Comparison of ENCODE assay signal across 9 cellular contexts in the genomic region with DNA sequence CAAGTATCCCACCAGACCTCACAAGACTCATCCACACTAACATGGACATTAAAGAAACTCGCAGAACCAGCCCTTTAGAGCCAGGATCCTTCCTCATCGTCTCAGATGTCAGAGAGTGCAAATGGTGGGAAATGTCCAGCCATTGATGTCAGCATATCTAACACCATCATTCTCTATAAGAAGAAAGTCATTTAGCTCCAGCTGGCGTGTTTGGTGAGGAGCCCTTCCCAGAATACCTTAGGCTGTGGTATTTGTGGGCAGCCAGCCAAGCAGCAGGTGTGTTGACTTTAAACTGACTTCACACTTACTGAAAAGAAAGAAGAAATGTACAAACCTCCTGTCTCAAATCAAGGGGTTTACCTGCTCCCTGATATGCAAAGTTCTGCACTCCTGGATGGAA. TPM values are rescaled to one million over a fixed set of nuclear protein-coding genes. Genes with fewer than 3 reads are reported as not detected.
A peak's percentile ranks its signal among the peaks of the same experiment; 100 is the strongest.
DNase-seq lines count a peak whose midpoint lies in the region; ATAC-seq and TF ChIP-seq lines count a peak whose summit lies in the region.
"Had no signal": no experiment of that assay in that cellular context is flagged by ENCODE, and none has a peak within 500 bp of the region (broad histone marks: within the 10 kb centered on the region; RNA-seq: fewer than 3 reads in every experiment).

No MANE protein-coding gene starts in this region.

- H3K4me3 ChIP-seq in breast epithelium: no peak overlapping the region

- H3K4me1 Mint-ChIP-seq in CD14-positive monocyte: peaks cover 19% of the 10 kb centered on the region

- H3K27me3 ChIP-seq in breast epithelium: no peaks in the 10 kb centered on the region

- no peaks in the 10 kb centered on the region for H3K9me3 ChIP-seq in breast epithelium

- no peaks in the 10 kb centered on the region for H3K4me1 ChIP-seq in breast epithelium

- peak; percentile 64 for DNase-seq in NCI-H1105 (lab: John Stamatoyannopoulos, UW)
- DNase-seq in T-helper 22 cell (ENCODE audit: low read depth): peak; percentile 23
- peak; percentile 78 to 81 for DNase-seq in breast epithelium (ENCODE audit: low spot score in 2 of 2)
- DNase-seq in stimulated activated CD4-positive, alpha-beta T cell treated with anti-CD3 and anti-CD28 coated beads, Interleukin-1b, Interleukin-23, amount 100 ng/mL, for 48 hours: peak; percentile 78
- no peak for DNase-seq in CD14-positive monocyte (ENCODE audit: low spot score)
- DNase-seq in occipital lobe (lab: John Stamatoyannopoulos, UW): no peak

- H3K9me3 Mint-ChIP-seq in CD14-positive monocyte: peaks cover 0 to 2% (median 0%) of the 10 kb centered on the region in 7 donors

- ATAC-seq in GM21786 (IDR thresholded peaks at IDR 0.05; ENCODE audit: unreplicated experiment) (no peak), HG03280 (IDR thresholded peaks at IDR 0.05; ENCODE audit: unreplicated experiment) (no peak)

- H3K36me3 Mint-ChIP-seq in CD14-positive monocyte: peaks cover 85 to 90% of the 10 kb centered on the region in 2 donors

- H3K4me3 Mint-ChIP-seq in CD14-positive monocyte: no peak overlapping the region

- no peaks in the 10 kb centered on the region for H3K36me3 ChIP-seq in breast epithelium

- H3K27me3 Mint-ChIP-seq in CD14-positive monocyte (ENCODE audit: low read depth in 3 of 3): peaks cover 0 to 3% (median 0%) of the 10 kb centered on the region in 3 donors

- TF ChIP-seq CTCF in breast epithelium (IDR thresholded peaks at IDR 0.05) (no peak), CD14-positive monocyte (IDR thresholded peaks at IDR 0.05) (no peak)

- H3K27ac Mint-ChIP-seq in CD14-positive monocyte: no peak overlapping the region

- H3K27ac ChIP-seq in breast epithelium: peak overlapping the region in 1 of 2 donors; percentile 51

- TF ChIP-seq POLR2A in breast epithelium (IDR thresholded peaks at IDR 0.05): no peak

- intact Hi-C loops in breast epithelium (cut with DNase I; ENCODE audit: low total_unique reads): no loop called here
- intact Hi-C loops in CD14-positive monocyte (cut with micrococcal nuclease): no loop called here

RNA-seq across cellular contexts. Expression of a gene that starts 17.3 kb away (rescaled TPM):
- total RNA-seq in breast epithelium (10 to 100 TPM; 40.7 to 48.2 (median 44.6) TPM), occipital lobe (2.5 TPM)
- 1 to 10 TPM in 1 of 2 donors, under 1 TPM in 1; 0.59 to 1.3 TPM for polyA plus RNA-seq in CD14-positive monocyte

RNA-seq across cellular contexts. Expression of a gene that starts 35.1 kb away (rescaled TPM):
- total RNA-seq in breast epithelium (1 to 10 TPM in 2 of 3 donors, under 1 TPM in 1; 0.64 to 4.5 (median 4.3) TPM), occipital lobe (not detected)
- polyA plus RNA-seq in CD14-positive monocyte: under 1 TPM in 1 of 2 donors, not detected in 1; 0.10 TPM
- total RNA-seq: fibroblast of lung had no signal
- polyA plus RNA-seq: fibroblast of lung had no signal

RNA-seq across cellular contexts. Expression of a gene that starts 48.9 kb away (rescaled TPM):
- total RNA-seq in breast epithelium (under 1 TPM; under 0.01 TPM), occipital lobe (not detected)
- polyA plus RNA-seq in CD14-positive monocyte: under 1 TPM; 0.03 to 0.05 TPM

Comparison
In these comparisons a context has a peak if more than half of its experiments do, and no peak if none do; other contexts are left out.
1. DNase-seq: peak in NCI-H1105 (single experiment), T-helper 22 cell (single experiment), breast epithelium (2 of 2) and stimulated activated CD4-positive, alpha-beta T cell treated with anti-CD3 and anti-CD28 coated beads, Interleukin-1b, Interleukin-23, amount 100 ng/mL, for 48 hours (single experiment); none in CD14-positive monocyte (single experiment) and occipital lobe (single experiment).
2. RNA of a gene that starts 17.3 kb away (total RNA-seq): 40.7 to 48.2 TPM in breast epithelium; 2.5 TPM in occipital lobe (single experiment); every median in the first group is over 10 times any median in the second.